ENCODE assay signal across 18 cellular contexts in genomic region chr4:111793686-111794085, GRCh38.
"Had no signal": no experiment of that assay in that cellular context is flagged by ENCODE, and none has a peak within 500 bp of the region (broad histone marks: within the 10 kb centered on the region; RNA-seq: fewer than 3 reads in every experiment).

No MANE protein-coding gene starts in this region.

- H3K4me3 ChIP-seq: esophagus squamous epithelium, gastroesophageal sphincter, left ventricle myocardium inferior, lung, thyroid gland had no signal

- H3K4me1 ChIP-seq: esophagus squamous epithelium, gastroesophageal sphincter, left ventricle myocardium inferior, thyroid gland had no signal

- H3K27ac ChIP-seq: esophagus squamous epithelium, gastroesophageal sphincter, left ventricle myocardium inferior, thyroid gland had no signal

- H3K36me3 ChIP-seq: esophagus squamous epithelium, gastroesophageal sphincter, left ventricle myocardium inferior, thyroid gland had no signal

- H3K4me1 Mint-ChIP-seq: naive thymus-derived CD4-positive, alpha-beta T cell had no signal

- H3K9me3 Mint-ChIP-seq: dendritic cell treated with granulocyte-macrophage colony-stimulating factor and Interleukin-4, amounts not matched to agents 40 ng/mL and 50 ng/mL, for 4 days; type B pancreatic cell had no signal

- H3K9me3 ChIP-seq: esophagus squamous epithelium, gastroesophageal sphincter, left ventricle myocardium inferior, thyroid gland had no signal

- H3K36me3 Mint-ChIP-seq: naive thymus-derived CD4-positive, alpha-beta T cell; type B pancreatic cell had no signal

- H3K4me3 Mint-ChIP-seq: dendritic cell treated with granulocyte-macrophage colony-stimulating factor and Interleukin-4, amounts not matched to agents 40 ng/mL and 50 ng/mL, for 4 days; naive thymus-derived CD4-positive, alpha-beta T cell; type B pancreatic cell had no signal

- DNase-seq: esophagus squamous epithelium; foreskin fibroblast; glutamatergic neuron; kidney; left cardiac atrium; left ventricle myocardium inferior; naive thymus-derived CD4-positive, alpha-beta T cell; right cardiac atrium; small intestine; stimulated activated CD4-positive, alpha-beta T cell treated with anti-CD3 and anti-CD28 coated beads, Interleukin-12 subunit alpha, Interleukin-12 subunit beta, amount 100 ng/mL, for 4 hours; stimulated activated naive CD4-positive, alpha-beta T cell treated with Interleukin-2 at 50 U/mL for 16 hours; thyroid gland had no signal

- H3K27ac Mint-ChIP-seq: dendritic cell treated with granulocyte-macrophage colony-stimulating factor and Interleukin-4, amounts not matched to agents 40 ng/mL and 50 ng/mL, for 4 days; naive thymus-derived CD4-positive, alpha-beta T cell; type B pancreatic cell had no signal

- FAIRE-seq: colon, kidney, small intestine, urothelium cell line had no signal

- H3K27me3 ChIP-seq: gastroesophageal sphincter, thyroid gland had no signal

- ATAC-seq: gastroesophageal sphincter; left cardiac atrium; naive thymus-derived CD4-positive, alpha-beta T cell; right cardiac atrium had no signal
